In the genomic region with DNA sequence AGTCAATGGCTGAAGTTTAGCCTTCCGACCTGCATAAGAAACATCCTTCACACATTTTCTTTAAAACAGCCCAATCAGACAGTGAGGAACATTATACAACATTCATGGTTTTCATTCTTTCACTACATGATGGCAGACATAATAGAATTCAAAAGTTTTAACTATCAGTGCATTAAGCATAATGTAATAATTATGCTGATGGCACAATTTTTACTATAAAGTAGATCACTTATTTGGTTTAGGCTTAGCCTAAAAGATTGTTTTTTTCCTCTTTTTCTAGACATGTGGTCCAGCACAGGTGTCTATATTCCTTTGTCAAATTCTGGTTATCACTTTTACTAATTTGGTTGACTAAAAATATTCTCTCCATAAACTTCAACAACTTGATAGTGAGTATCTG, we compare ENCODE assay signal across 25 cellular contexts. TPM values are rescaled to one million over a fixed set of nuclear protein-coding genes. Genes with fewer than 3 reads are reported as not detected.
DNase-seq lines count a peak whose midpoint lies in the region; ATAC-seq, FAIRE-seq and TF ChIP-seq lines count a peak whose summit lies in the region.
"Had no signal": no experiment of that assay in that cellular context is flagged by ENCODE, and none has a peak within 500 bp of the region (broad histone marks: within the 10 kb centered on the region; RNA-seq: fewer than 3 reads in every experiment).

No MANE protein-coding gene starts in this region.

- WGBS in HepG2 (ENCODE audit: low lambda C conversion rate): 10% methylated on average over 1 of the region's 1 CpG
- WGBS in right lobe of liver (ENCODE audit: insufficient coverage, low coverage, low lambda C conversion rate, missing lambda C conversion rate): 75% methylated on average over 1 of the region's 1 CpG
- no CpG with 5 or more reads among the region's 1 CpG for whole genome bisulfite sequencing in IMR-90 (ENCODE audit: extremely low coverage in 2 of 2, insufficient read length in 1 of 2), 2 experiments
- 90% methylated on average over 1 of the region's 1 CpG for WGBS in GM12878 (ENCODE audit: insufficient coverage, insufficient replicate concordance, low lambda C conversion rate, missing lambda C conversion rate)

- DNase-seq in HepG2 (ENCODE audit: low spot score): no peak
- DNase-seq in right lobe of liver: no peak
- DNase-seq in IMR-90: no peak
- no peak for DNase-seq in GM12878 (ENCODE audit: low read depth, low spot score)
- no peak for DNase-seq in activated CD4-positive, alpha-beta T cell treated with anti-CD3 and anti-CD28 coated beads, Interleukin-2, amount 10 ng/mL, durations not matched to agents 7 days and 5 days
- no peak for DNase-seq in naive thymus-derived CD4-positive, alpha-beta T cell
- no peak for DNase-seq in NCI-H748 treated with DMSO at 0.1 percent for 48 hours (lab: John Stamatoyannopoulos, UW)
- DNase-seq: ACHN; AML-193; BE2C; CD4-positive, alpha-beta T cell; CD8-positive, alpha-beta memory T cell; DMS 273 treated with DMSO at 0.1 percent for 48 hours; DMS79; EL; GF-D8 had no signal

- no peak overlapping the region for H2BK20ac ChIP-seq in IMR-90 (ENCODE audit: low read depth, low read length)

- no peak for TF ChIP-seq EP300 in HepG2 (IDR thresholded peaks at IDR 0.05; ENCODE audit: low read depth in 2 of 2, low read length in 2 of 2)
- no peak for TF ChIP-seq EP300 in HepG2 (CRISPR knock-in tag; IDR thresholded peaks at IDR 0.05; ENCODE audit: borderline replicate concordance)
- no peak for TF ChIP-seq EP300 in GM12878 (IDR thresholded peaks at IDR 0.05; ENCODE audit: borderline replicate concordance in 1 of 2, control insufficient read depth in 1 of 2, low read depth in 2 of 2, low read length in 2 of 2)

- no peaks in the 10 kb centered on the region for H3K36me3 ChIP-seq in HepG2 (replicated peaks in 1 of 2; ENCODE audit: control insufficient read depth in 1 of 2, insufficient read depth in 2 of 2, low read length in 2 of 2)
- H3K36me3 ChIP-seq in right lobe of liver: no peaks in the 10 kb centered on the region
- no peaks in the 10 kb centered on the region for H3K36me3 ChIP-seq in IMR-90 (ENCODE audit: control insufficient read depth, insufficient read depth, low read length)
- H3K36me3 ChIP-seq in GM12878 (ENCODE audit: control insufficient read depth in 2 of 2, insufficient read depth in 2 of 2, low read length in 1 of 2): no peaks in the 10 kb centered on the region
- no peaks in the 10 kb centered on the region for H3K36me3 ChIP-seq in naive thymus-derived CD4-positive, alpha-beta T cell (ENCODE audit: control insufficient read depth in 2 of 3, insufficient read depth in 3 of 3, low read length in 3 of 3)
- H3K36me3 ChIP-seq: BE2C; BLaER1 treated with 17β-estradiol and CSF1 and Interleukin-3, amounts not matched to agents 10 nM and 100 nM; HAP-1 had no signal

- H4K20me1 ChIP-seq in HepG2 (ENCODE audit: insufficient read depth, low read length): no peaks in the 10 kb centered on the region
- H4K20me1 ChIP-seq in IMR-90 (ENCODE audit: insufficient read depth, low read length): no peaks in the 10 kb centered on the region
- H4K20me1 ChIP-seq in GM12878 (ENCODE audit: control insufficient read depth, insufficient read depth): no peaks in the 10 kb centered on the region
- H4K20me1 ChIP-seq: BLaER1 treated with 17β-estradiol and CSF1 and Interleukin-3, amounts not matched to agents 10 nM and 100 nM had no signal

- H3K4me1 ChIP-seq in HepG2 (ENCODE audit: insufficient read depth, low read length): no peaks in the 10 kb centered on the region
- H3K4me1 ChIP-seq in right lobe of liver: no peaks in the 10 kb centered on the region
- no peaks in the 10 kb centered on the region for H3K4me1 ChIP-seq in IMR-90 (ENCODE audit: control insufficient read depth, insufficient read depth, low read length)
- 0 out of 2 replicates have a peak, but pooled peaks cover 3% of the 10 kb centered on the region for H3K4me1 ChIP-seq in GM12878 (ENCODE audit: control insufficient read depth, insufficient read depth, low read length)
- no peaks in the 10 kb centered on the region for H3K4me1 ChIP-seq in naive thymus-derived CD4-positive, alpha-beta T cell (ENCODE audit: control insufficient read depth in 2 of 2, insufficient read depth in 2 of 2, low read length in 2 of 2)
- H3K4me1 ChIP-seq: BLaER1 treated with 17β-estradiol and CSF1 and Interleukin-3, amounts not matched to agents 10 nM and 100 nM had no signal

- H3K27ac ChIP-seq in HepG2 (ENCODE audit: extremely low read length, insufficient read depth, low read length) (no peak overlapping the region), right lobe of liver (no peak overlapping the region), IMR-90 (ENCODE audit: insufficient read depth, low read length) (no peak overlapping the region), GM12878 (ENCODE audit: control insufficient read depth, insufficient read depth) (no peak overlapping the region)
- H3K27ac ChIP-seq in naive thymus-derived CD4-positive, alpha-beta T cell (ENCODE audit: low read depth, low read length): no peak overlapping the region
- H3K27ac ChIP-seq: 22Rv1; BLaER1 treated with 17β-estradiol and CSF1 and Interleukin-3, amounts not matched to agents 10 nM and 100 nM had no signal

- H4K8ac ChIP-seq in IMR-90 (ENCODE audit: low read depth in 2 of 2, low read length in 2 of 2): no peak overlapping the region

- CTCF ChIA-PET in HepG2 (lab: Yijun Ruan, JAX; ENCODE audit: low intra/inter-chr PET ratio, low total read pairs): no interaction called here
- CTCF ChIA-PET in IMR-90 (lab: Yijun Ruan, JAX): interaction anchor here (0.6 kb wide), 2 partner anchors 52 to 172 kb away, joined by 3 to 9 read pairs; no protein-coding TSS in a partner anchor
- CTCF ChIA-PET in GM12878 (lab: Yijun Ruan, JAX): interaction anchor here (0.6 kb wide), 2 partner anchors 54 to 553 kb away, joined by 4 to 6 read pairs; no protein-coding TSS in a partner anchor
- CTCF ChIA-PET in activated CD4-positive, alpha-beta T cell treated with anti-CD3 and anti-CD28 coated beads, Interleukin-2, amount 10 ng/mL, durations not matched to agents 7 days and 5 days (lab: Charles Lee): interaction anchor here (0.7 kb wide), 1 partner anchor 134 kb away, joined by 3 read pairs; no protein-coding TSS in a partner anchor
- CTCF ChIA-PET in naive thymus-derived CD4-positive, alpha-beta T cell (lab: Charles Lee): no interaction called here

- no peaks in the 10 kb centered on the region for H3K4me1 Mint-ChIP-seq in activated CD4-positive, alpha-beta T cell treated with anti-CD3 and anti-CD28 coated beads, Interleukin-2, amount 10 ng/mL, durations not matched to agents 7 days and 5 days
- no peaks in the 10 kb centered on the region for H3K4me1 Mint-ChIP-seq in naive thymus-derived CD4-positive, alpha-beta T cell
- H3K4me1 Mint-ChIP-seq: CD14-positive monocyte; CD8-positive, alpha-beta memory T cell had no signal

- no peak overlapping the region for H2BK5ac ChIP-seq in IMR-90 (ENCODE audit: low read depth, low read length, poor library complexity, severe bottlenecking)

- H3K9me3 Mint-ChIP-seq in activated CD4-positive, alpha-beta T cell treated with anti-CD3 and anti-CD28 coated beads, Interleukin-2, amount 10 ng/mL, durations not matched to agents 7 days and 5 days: no peaks in the 10 kb centered on the region
- H3K9me3 Mint-ChIP-seq in naive thymus-derived CD4-positive, alpha-beta T cell: no peaks in the 10 kb centered on the region
- H3K9me3 Mint-ChIP-seq: CD4-positive, alpha-beta T cell; CD8-positive, alpha-beta memory T cell; GM23338 had no signal

- H4K91ac ChIP-seq in IMR-90 (ENCODE audit: insufficient read depth, low read depth, low read length): no peak overlapping the region

- no peaks in the 10 kb centered on the region for H3K79me2 ChIP-seq in HepG2 (ENCODE audit: insufficient read depth, low read length)
- peaks cover 11% of the 10 kb centered on the region for H3K79me2 ChIP-seq in GM12878 (ENCODE audit: control insufficient read depth, insufficient read depth, low read length)

- no peak overlapping the region for H3K4ac ChIP-seq in IMR-90 (ENCODE audit: low read depth, low read length)

- H3K4me3 Mint-ChIP-seq in activated CD4-positive, alpha-beta T cell treated with anti-CD3 and anti-CD28 coated beads, Interleukin-2, amount 10 ng/mL, durations not matched to agents 7 days and 5 days: no peak overlapping the region
- H3K4me3 Mint-ChIP-seq in naive thymus-derived CD4-positive, alpha-beta T cell: no peak overlapping the region
- H3K4me3 Mint-ChIP-seq: CD14-positive monocyte; CD4-positive, alpha-beta T cell; CD8-positive, alpha-beta memory T cell; GM23338 had no signal

- H4K5ac ChIP-seq in IMR-90 (ENCODE audit: low read depth, low read length): no peak overlapping the region

- H3K9me1 ChIP-seq in IMR-90 (ENCODE audit: insufficient read depth, low read length): no peaks in the 10 kb centered on the region

- H2AK9ac ChIP-seq in IMR-90 (replicated peaks; ENCODE audit: low read depth, low read length, poor library complexity): no peak overlapping the region

- H3K27me3 Mint-ChIP-seq in activated CD4-positive, alpha-beta T cell treated with anti-CD3 and anti-CD28 coated beads, Interleukin-2, amount 10 ng/mL, durations not matched to agents 7 days and 5 days: peaks cover 1% of the 10 kb centered on the region
- peaks cover 0 to 23% (median 0%) of the 10 kb centered on the region in 5 donors for H3K27me3 Mint-ChIP-seq in naive thymus-derived CD4-positive, alpha-beta T cell

- H3K9ac ChIP-seq in HepG2 (ENCODE audit: insufficient read depth, low read depth, low read length) (no peak overlapping the region), IMR-90 (ENCODE audit: low read depth, low read length) (no peak overlapping the region), GM12878 (ENCODE audit: control insufficient read depth, insufficient read depth, low read length) (no peak overlapping the region)
- H3K9ac ChIP-seq: BLaER1 treated with 17β-estradiol and CSF1 and Interleukin-3, amounts not matched to agents 10 nM and 100 nM had no signal

- H3K36me3 Mint-ChIP-seq in activated CD4-positive, alpha-beta T cell treated with anti-CD3 and anti-CD28 coated beads, Interleukin-2, amount 10 ng/mL, durations not matched to agents 7 days and 5 days (ENCODE audit: low read depth): no peaks in the 10 kb centered on the region
- no peaks in the 10 kb centered on the region for H3K36me3 Mint-ChIP-seq in naive thymus-derived CD4-positive, alpha-beta T cell
- H3K36me3 Mint-ChIP-seq: CD14-positive monocyte; CD8-positive, alpha-beta memory T cell had no signal

- no peak overlapping the region for H2BK120ac ChIP-seq in IMR-90 (ENCODE audit: low read depth, low read length)

- POLR2A ChIA-PET in HepG2 (lab: Yijun Ruan, JAX): no interaction called here
- POLR2A ChIA-PET in IMR-90 (lab: Charles Lee; ENCODE audit: unreplicated experiment): no interaction called here
- POLR2A ChIA-PET in GM12878 (lab: Charles Lee): interaction anchor here (0.9 to 1.0 kb wide), 2 partner anchors 23 to 111 kb away, joined by 3 to 4 read pairs; no protein-coding TSS in a partner anchor
- POLR2A ChIA-PET in activated CD4-positive, alpha-beta T cell treated with anti-CD3 and anti-CD28 coated beads, Interleukin-2, amount 10 ng/mL, durations not matched to agents 7 days and 5 days (lab: Charles Lee): no interaction called here
- POLR2A ChIA-PET in naive thymus-derived CD4-positive, alpha-beta T cell (lab: Charles Lee): no interaction called here

- in situ Hi-C loops in HepG2 (cut with HindIII; ENCODE audit: extremely low pct_ligation_motif_present, low pct_unique_long_range_greater_than_20kb): no loop called here
- in situ Hi-C loops in IMR-90 (cut with MboI; ENCODE audit: low sequenced_read_pairs): no loop called here
- in situ Hi-C loops in GM12878 (cut with MboI): no loop called here

- no peak overlapping the region for H2AK5ac ChIP-seq in IMR-90 (ENCODE audit: low read depth, low read length)

- BruUV-seq in HepG2 (replicated peaks; lab: Mats Ljungman, UMichigan) (no TSS peak), IMR-90 (replicated peaks; lab: Mats Ljungman, UMichigan) (no TSS peak), GM12878 (replicated peaks; lab: Mats Ljungman, UMichigan) (no TSS peak)

- H3K23ac ChIP-seq in IMR-90 (ENCODE audit: low read depth, low read length): no peak overlapping the region

- H3K27me3 ChIP-seq in HepG2 (ENCODE audit: control insufficient read depth in 1 of 2, insufficient read depth in 2 of 2, low read length in 2 of 2) (no peaks in the 10 kb centered on the region), right lobe of liver (no peaks in the 10 kb centered on the region), IMR-90 (ENCODE audit: control insufficient read depth, insufficient read depth, low read length) (no peaks in the 10 kb centered on the region), GM12878 (replicated peaks in 1 of 2; ENCODE audit: control insufficient read depth in 2 of 2, insufficient read depth in 2 of 2, low read length in 1 of 2) (no peaks in the 10 kb centered on the region)
- no peaks in the 10 kb centered on the region for H3K27me3 ChIP-seq in naive thymus-derived CD4-positive, alpha-beta T cell (ENCODE audit: control insufficient read depth in 2 of 2, insufficient read depth in 2 of 2, low read length in 2 of 2)
- H3K27me3 ChIP-seq: BE2C; BLaER1 treated with 17β-estradiol and CSF1 and Interleukin-3, amounts not matched to agents 10 nM and 100 nM had no signal

- TF ChIP-seq CTCF in HepG2 (CRISPR knock-in tag; IDR thresholded peaks at IDR 0.05) (no peak), right lobe of liver (IDR thresholded peaks at IDR 0.05) (no peak), IMR-90 (conservative IDR thresholded peaks at IDR 0.05; ENCODE audit: low read depth, low read length) (no peak), GM12878 (IDR thresholded peaks at IDR 0.05 in 2 of 3, conservative IDR thresholded peaks at IDR 0.05 in 1 of 3; ENCODE audit: control insufficient read depth in 2 of 3, extremely low read depth in 1 of 3, insufficient read depth in 1 of 3, low read depth in 3 of 3, low read length in 3 of 3) (no peak)

- no peak overlapping the region for H3K4me3 ChIP-seq in HepG2 (replicated peaks in 1 of 3; ENCODE audit: insufficient read depth in 1 of 3, low read depth in 2 of 3, low read length in 3 of 3)
- H3K4me3 ChIP-seq in right lobe of liver: no peak overlapping the region
- no peak overlapping the region for H3K4me3 ChIP-seq in IMR-90 (ENCODE audit: insufficient read depth, low read depth, low read length)
- H3K4me3 ChIP-seq in GM12878: no peak overlapping the region
- no peak overlapping the region for H3K4me3 ChIP-seq in naive thymus-derived CD4-positive, alpha-beta T cell (ENCODE audit: low read length)
- H3K4me3 ChIP-seq: BLaER1 treated with 17β-estradiol and CSF1 and Interleukin-3, amounts not matched to agents 10 nM and 100 nM; GM23338; HAP-1 had no signal

- H2BK15ac ChIP-seq in IMR-90 (ENCODE audit: low read depth, low read length): no peak overlapping the region

- H3K4me2 ChIP-seq in HepG2 (ENCODE audit: low read depth, low read length) (no peak overlapping the region), IMR-90 (ENCODE audit: low read depth, low read length) (no peak overlapping the region), GM12878 (ENCODE audit: control insufficient read depth, insufficient read depth) (no peak overlapping the region)
- H3K4me2 ChIP-seq: BLaER1 treated with 17β-estradiol and CSF1 and Interleukin-3, amounts not matched to agents 10 nM and 100 nM; GM23338 had no signal

- no peak for TF ChIP-seq POLR2A in HepG2 (IDR thresholded peaks at IDR 0.05; ENCODE audit: insufficient read depth in 1 of 2, low read depth in 2 of 2, low read length in 2 of 2)
- no peak for TF ChIP-seq POLR2A in right lobe of liver (IDR thresholded peaks at IDR 0.05)
- TF ChIP-seq POLR2A in IMR-90 (IDR thresholded peaks at IDR 0.05; ENCODE audit: low read depth, low read length): no peak
- no peak for TF ChIP-seq POLR2A in GM12878 (IDR thresholded peaks at IDR 0.05; ENCODE audit: low read depth, low read length)

- no peak overlapping the region for H3K18ac ChIP-seq in IMR-90 (ENCODE audit: low read depth, low read length)

- ATAC-seq in HepG2 (no peak), right lobe of liver (no peak), IMR-90 (ENCODE audit: low read depth) (no peak), GM12878 (no peak), HG03378 (IDR thresholded peaks at IDR 0.05; ENCODE audit: unreplicated experiment) (no peak)
- no peak for ATAC-seq in naive thymus-derived CD4-positive, alpha-beta T cell
- ATAC-seq: GM23338 had no signal

- SMC1A ChIA-PET in GM12878 (lab: Charles Lee; ENCODE audit: uncharacterized antibody, unreplicated experiment): interaction anchor here (1.0 to 5.4 kb wide), 6 partner anchors 9 to 69 kb away, joined by 3 to 27 read pairs (median 9); no protein-coding TSS in a partner anchor

- RAD21 ChIA-PET in GM12878 (lab: Charles Lee; ENCODE audit: unreplicated experiment): interaction anchor here (1.6 kb wide), 1 partner anchor 41 kb away, joined by 6 read pairs; no protein-coding TSS in a partner anchor

- no peak for TF ChIP-seq RAD21 in HepG2 (CRISPR knock-in tag; IDR thresholded peaks at IDR 0.05)
- TF ChIP-seq RAD21 in IMR-90 (IDR thresholded peaks at IDR 0.05; ENCODE audit: low read length): no peak
- no peak for TF ChIP-seq RAD21 in GM12878 (IDR thresholded peaks at IDR 0.05; ENCODE audit: insufficient read depth, low read depth, low read length)

- H2AFZ ChIP-seq in HepG2 (ENCODE audit: low read length) (no peak overlapping the region), IMR-90 (replicated peaks; ENCODE audit: low read length, poor library complexity) (no peak overlapping the region), GM12878 (ENCODE audit: control insufficient read depth, low read depth, low read length) (no peak overlapping the region)
- H2AFZ ChIP-seq: GM23338 had no signal

- H3K9me3 ChIP-seq in HepG2 (ENCODE audit: low read length) (no peaks in the 10 kb centered on the region), right lobe of liver (no peaks in the 10 kb centered on the region), IMR-90 (ENCODE audit: control insufficient read depth, insufficient read depth, low read length) (no peaks in the 10 kb centered on the region), GM12878 (replicated peaks; ENCODE audit: control insufficient read depth, insufficient read depth, low read length) (no peaks in the 10 kb centered on the region; the same call in 2 of the 3 replicates)
- H3K9me3 ChIP-seq in naive thymus-derived CD4-positive, alpha-beta T cell (ENCODE audit: control insufficient read depth in 2 of 3, low read length in 3 of 3): no peaks in the 10 kb centered on the region
- H3K9me3 ChIP-seq: BE2C; BLaER1 treated with 17β-estradiol and CSF1 and Interleukin-3, amounts not matched to agents 10 nM and 100 nM; HAP-1 had no signal

- no peak overlapping the region for H3K27ac Mint-ChIP-seq in activated CD4-positive, alpha-beta T cell treated with anti-CD3 and anti-CD28 coated beads, Interleukin-2, amount 10 ng/mL, durations not matched to agents 7 days and 5 days
- H3K27ac Mint-ChIP-seq in naive thymus-derived CD4-positive, alpha-beta T cell: no peak overlapping the region
- H3K27ac Mint-ChIP-seq: CD14-positive monocyte; CD4-positive, alpha-beta T cell; CD8-positive, alpha-beta memory T cell; GM23338 had no signal

- intact Hi-C loops in HepG2 (cut with micrococcal nuclease; ENCODE audit: unreplicated experiment) (no loop called here), right lobe of liver (cut with DNase I) (no loop called here), IMR-90 (cut with micrococcal nuclease) (no loop called here), GM12878 (cut with micrococcal nuclease; ENCODE audit: unreplicated experiment) (no loop called here)
- intact Hi-C loops in naive thymus-derived CD4-positive, alpha-beta T cell (cut with micrococcal nuclease): no loop called here

- H3K14ac ChIP-seq in IMR-90 (replicated peaks; ENCODE audit: low read depth, low read length): no peak overlapping the region

- dilution Hi-C loops in IMR-90 (cut with HindIII; ENCODE audit: low sequenced_read_pairs, unreplicated experiment): no loop called here

- H3K79me1 ChIP-seq in IMR-90 (ENCODE audit: low read depth in 1 of 2, low read length in 2 of 2): no peaks in the 10 kb centered on the region

- H3K56ac ChIP-seq in IMR-90 (ENCODE audit: extremely low read depth, insufficient read depth, low read length): no peak overlapping the region

- FAIRE-seq in HepG2 (lab: Jason Lieb, UNC) (no peak), GM12878 (lab: Jason Lieb, UNC) (peak; percentile 7)
- FAIRE-seq: A204.1, D721Med, GM12892 had no signal

RNA-seq across cellular contexts. Expression of gene EFNA5, which starts 46.5 kb away (rescaled TPM):
- total RNA-seq in HepG2 (2016; rRNA removed; fragmentation: Illumina TruSeq; extraction: Trizol) (not detected in 2 replicates), right lobe of liver (10 to 100 TPM in 1 of 6 experiments, 1 to 10 TPM in 3, under 1 TPM in 2; 0.18 to 11.7 (median 1.4) TPM), IMR-90 (2012; rRNA removed) (1.6 and 2.2 TPM in 2 replicates), GM12878 (2014; rRNA removed) (2.6 and 3.7 TPM in 2 replicates), GM12878 (2014; rRNA removed; fragmentation: Illumina TruSeq; extraction: Trizol) (3.7 and 4.0 TPM in 2 replicates), GM12878 (2021) (11.4 and 13.5 TPM in 2 replicates)
- total RNA-seq in HepG2 (2016; cell fraction: cytosol; rRNA removed; fragmentation: Illumina TruSeq; extraction: Trizol; ENCODE audit: low read depth): not detected in 2 replicates
- not detected in 2 replicates for total RNA-seq in HepG2 (2016; cell fraction: insoluble cytoplasmic fraction; rRNA removed; fragmentation: Illumina TruSeq; extraction: Trizol)
- total RNA-seq in HepG2 (2016; cell fraction: membrane; rRNA removed; fragmentation: Illumina TruSeq; extraction: Trizol): not detected in 2 replicates
- total RNA-seq in HepG2 (2016; cell fraction: nucleus; rRNA removed; fragmentation: Illumina TruSeq; extraction: Trizol): not detected in 2 replicates
- polyA plus RNA-seq in HepG2 (2011; rRNA removed) (not detected in 2 replicates), IMR-90 (2012; rRNA removed) (1.4 and 1.5 TPM in 2 replicates), GM12878 (2011; rRNA removed) (0.09 and 0.19 TPM in 2 replicates), GM12878 (2014; fragmentation: Illumina TruSeq; extraction: Trizol) (3.8 and 4.6 TPM in 2 replicates), GM12878 (2014; fragmentation: Nextera tagmentation; extraction: Ambion mirVana) (1 to 10 TPM; 2.1 to 7.6 TPM), GM12878 (2014; rRNA removed) (1.5 and 1.6 TPM in 2 replicates), GM12878 (2016; fragmentation: Nextera tagmentation; extraction: Ambion mirVana) (10 to 100 TPM in 1 of 2 experiments, 1 to 10 TPM in 1; 9.8 to 12.6 TPM)
- not detected in 2 replicates for polyA plus RNA-seq in HepG2 (2011; cell fraction: cytosol; rRNA removed)
- polyA plus RNA-seq in HepG2 (2011; cell fraction: nucleus; rRNA removed): not detected in 2 replicates
- polyA plus RNA-seq in HepG2 (2012): not detected in 2 replicates
- not detected in 2 replicates for polyA plus RNA-seq in HepG2 (2016; cell fraction: cytosol; fragmentation: Illumina TruSeq; extraction: Trizol; ENCODE audit: low read depth)
- not detected in 2 replicates for polyA plus RNA-seq in HepG2 (2016; cell fraction: insoluble cytoplasmic fraction; fragmentation: Illumina TruSeq; extraction: Trizol; ENCODE audit: low read depth)
- not detected in 2 replicates for polyA plus RNA-seq in HepG2 (2016; cell fraction: membrane; fragmentation: Illumina TruSeq; extraction: Trizol; ENCODE audit: low read depth)
- not detected in 2 replicates for polyA plus RNA-seq in HepG2 (2016; cell fraction: nucleus; fragmentation: Illumina TruSeq; extraction: Trizol; ENCODE audit: insufficient read depth, low read depth)
- polyA minus RNA-seq in HepG2 (2011; rRNA and poly(A)+ RNA removed; ENCODE audit: low replicate concordance): 9.8 TPM in 1 of 2 replicates, not detected in the other
- polyA minus RNA-seq in HepG2 (2011; cell fraction: cytosol; rRNA and poly(A)+ RNA removed): not detected in 2 replicates
- polyA minus RNA-seq in HepG2 (2011; cell fraction: nucleus; rRNA and poly(A)+ RNA removed): not detected in 2 replicates
- 0.65 and 1.3 TPM in 2 replicates for polyA plus RNA-seq in IMR-90 (2012; cell fraction: cytosol; rRNA removed)
- 1.1 and 3.6 TPM in 2 replicates for polyA plus RNA-seq in IMR-90 (2012; cell fraction: nucleus; rRNA removed; ENCODE audit: low replicate concordance)
- 67.7 and 72.6 TPM in 2 replicates for total RNA-seq in GM12878 (2013; cell fraction: nucleolus; rRNA removed)
- polyA plus RNA-seq in GM12878 (2011; ENCODE audit: low read depth): 13.2 TPM
- polyA plus RNA-seq in GM12878 (2011; cell fraction: cytosol; rRNA removed): 0.05 and 0.31 TPM in 2 replicates
- polyA plus RNA-seq in GM12878 (2011; cell fraction: nucleus; rRNA removed): 0.27 and 0.67 TPM in 2 replicates
- polyA plus RNA-seq in GM12878 (2012): 3.3 and 4.4 TPM in 2 replicates
- 0.29 and 0.88 TPM in 2 replicates for polyA minus RNA-seq in GM12878 (2011; rRNA and poly(A)+ RNA removed)
- 0.21 TPM in 1 of 2 replicates, not detected in the other for polyA minus RNA-seq in GM12878 (2011; cell fraction: cytosol; rRNA and poly(A)+ RNA removed)
- polyA minus RNA-seq in GM12878 (2011; cell fraction: nucleus; rRNA and poly(A)+ RNA removed): 1.1 and 2.1 TPM in 2 replicates
- not detected for total RNA-seq in activated CD4-positive, alpha-beta T cell treated with anti-CD3 and anti-CD28 coated beads, Interleukin-2, amount 10 ng/mL, durations not matched to agents 7 days and 5 days
- under 1 TPM in 1 of 5 experiments, not detected in 4; 0.54 TPM for total RNA-seq in naive thymus-derived CD4-positive, alpha-beta T cell
- not detected for polyA plus RNA-seq in naive thymus-derived CD4-positive, alpha-beta T cell
- total RNA-seq: CD4-positive, alpha-beta T cell; CD8-positive, alpha-beta memory T cell had no signal
- polyA plus RNA-seq: CD14-positive monocyte had no signal

Comparison
In these comparisons a context has a peak if more than half of its experiments do, and no peak if none do; other contexts are left out.
1. CTCF ChIA-PET loops: an anchor here in IMR-90 (0.6 kb wide), GM12878 (0.6 kb wide) and activated CD4-positive, alpha-beta T cell treated with anti-CD3 and anti-CD28 coated beads, Interleukin-2, amount 10 ng/mL, durations not matched to agents 7 days and 5 days (0.7 kb wide); none called in HepG2 and naive thymus-derived CD4-positive, alpha-beta T cell.